Comparison of ENCODE assay signal across 8 cellular contexts in genomic region chr7:152335900-152336571, GRCh38.
DNase-seq lines count a peak whose midpoint lies in the region; ATAC-seq and TF ChIP-seq lines count a peak whose summit lies in the region.

No MANE protein-coding gene starts in this region.

- H3K9me3 ChIP-seq in body of pancreas = no peaks in the 10 kb centered on the region

- H3K27ac ChIP-seq in body of pancreas = peak overlapping the region in 2 of 4 donors; percentile 10 to 12

- H3K36me3 Mint-ChIP-seq in dendritic cell treated with granulocyte-macrophage colony-stimulating factor and Interleukin-4, amounts not matched to agents 40 ng/mL and 50 ng/mL, for 4 days (ENCODE audit: low read depth) = peaks cover 4% of the 10 kb centered on the region
- no peaks in the 10 kb centered on the region for H3K36me3 Mint-ChIP-seq in osteocyte (ENCODE audit: unreplicated experiment)

- peak overlapping the region; percentile 20 for H3K4me3 Mint-ChIP-seq in dendritic cell treated with granulocyte-macrophage colony-stimulating factor and Interleukin-4, amounts not matched to agents 40 ng/mL and 50 ng/mL, for 4 days
- H3K4me3 Mint-ChIP-seq in osteocyte (ENCODE audit: unreplicated experiment) = peak overlapping the region; percentile 64

- WGBS in body of pancreas, 2 donors = 64 to 72% methylated on average over 2 of the region's 2 CpGs

- H3K4me3 ChIP-seq in body of pancreas = no peak overlapping the region

- no peak for TF ChIP-seq POLR2A in body of pancreas (IDR thresholded peaks at IDR 0.05)

- no peaks in the 10 kb centered on the region for H3K36me3 ChIP-seq in body of pancreas (replicated peaks in 1 of 2; ENCODE audit: insufficient read depth in 1 of 2, low read depth in 2 of 2)

- peaks cover 52% of the 10 kb centered on the region for H3K4me1 Mint-ChIP-seq in dendritic cell treated with granulocyte-macrophage colony-stimulating factor and Interleukin-4, amounts not matched to agents 40 ng/mL and 50 ng/mL, for 4 days (ENCODE audit: low read depth)
- peaks cover 27% of the 10 kb centered on the region for H3K4me1 Mint-ChIP-seq in osteocyte (ENCODE audit: unreplicated experiment)

- ATAC-seq in HG02938 (IDR thresholded peaks at IDR 0.05; ENCODE audit: unreplicated experiment) (peak; percentile 54), HG03378 (IDR thresholded peaks at IDR 0.05; ENCODE audit: unreplicated experiment) (no peak), body of pancreas (no peak)

- DNase-seq in GM13976 (ENCODE audit: low spot score) = peak; percentile 37
- DNase-seq in osteocyte (ENCODE audit: extremely low spot score, unreplicated experiment) = no peak
- no peak for DNase-seq in NCI-H146 (lab: John Stamatoyannopoulos, UW)
- no peak for DNase-seq in body of pancreas
- no peak for DNase-seq in NCI-H1436 treated with DMSO at 0.1 percent for 48 hours (lab: John Stamatoyannopoulos, UW)

- peak overlapping the region; percentile 25 for H3K27ac Mint-ChIP-seq in dendritic cell treated with granulocyte-macrophage colony-stimulating factor and Interleukin-4, amounts not matched to agents 40 ng/mL and 50 ng/mL, for 4 days
- H3K27ac Mint-ChIP-seq in osteocyte (ENCODE audit: unreplicated experiment) = peak overlapping the region; percentile 78

- no peak for TF ChIP-seq CTCF in GM13976 (IDR thresholded peaks at IDR 0.05; ENCODE audit: borderline replicate concordance, control extremely low read depth, extremely low read depth, insufficient read depth, missing control alignments)
- no peak for TF ChIP-seq CTCF in osteocyte (IDR thresholded peaks at IDR 0.05)
- no peak for TF ChIP-seq CTCF in body of pancreas (IDR thresholded peaks at IDR 0.05)

- H3K4me1 ChIP-seq in body of pancreas = peaks cover 27% of the 10 kb centered on the region

- no peaks in the 10 kb centered on the region for H3K27me3 Mint-ChIP-seq in dendritic cell treated with granulocyte-macrophage colony-stimulating factor and Interleukin-4, amounts not matched to agents 40 ng/mL and 50 ng/mL, for 4 days
- H3K27me3 Mint-ChIP-seq in osteocyte (ENCODE audit: unreplicated experiment) = no peaks in the 10 kb centered on the region

- no peaks in the 10 kb centered on the region for H3K27me3 ChIP-seq in body of pancreas

- no peaks in the 10 kb centered on the region for H3K9me3 Mint-ChIP-seq in dendritic cell treated with granulocyte-macrophage colony-stimulating factor and Interleukin-4, amounts not matched to agents 40 ng/mL and 50 ng/mL, for 4 days
- no peaks in the 10 kb centered on the region for H3K9me3 Mint-ChIP-seq in osteocyte (ENCODE audit: unreplicated experiment)

- intact Hi-C loops in dendritic cell treated with granulocyte-macrophage colony-stimulating factor and Interleukin-4, amounts not matched to agents 40 ng/mL and 50 ng/mL, for 4 days (cut with micrococcal nuclease) = loop anchor here (2.0 to 10.0 kb wide), 2 partner anchors 89 to 371 kb away; no protein-coding TSS in a partner anchor
- intact Hi-C loops in body of pancreas (cut with DNase I) = no loop called here

- in situ Hi-C loops in GM13976 (cut with MboI; ENCODE audit: low sequenced_read_pairs, unreplicated experiment) = loop anchor here (25.0 kb wide), 1 partner anchor 351 kb away; the partner anchor contains the start of gene XRCC2
